Comparison of ENCODE assay signal across 14 cellular contexts in the genomic region with DNA sequence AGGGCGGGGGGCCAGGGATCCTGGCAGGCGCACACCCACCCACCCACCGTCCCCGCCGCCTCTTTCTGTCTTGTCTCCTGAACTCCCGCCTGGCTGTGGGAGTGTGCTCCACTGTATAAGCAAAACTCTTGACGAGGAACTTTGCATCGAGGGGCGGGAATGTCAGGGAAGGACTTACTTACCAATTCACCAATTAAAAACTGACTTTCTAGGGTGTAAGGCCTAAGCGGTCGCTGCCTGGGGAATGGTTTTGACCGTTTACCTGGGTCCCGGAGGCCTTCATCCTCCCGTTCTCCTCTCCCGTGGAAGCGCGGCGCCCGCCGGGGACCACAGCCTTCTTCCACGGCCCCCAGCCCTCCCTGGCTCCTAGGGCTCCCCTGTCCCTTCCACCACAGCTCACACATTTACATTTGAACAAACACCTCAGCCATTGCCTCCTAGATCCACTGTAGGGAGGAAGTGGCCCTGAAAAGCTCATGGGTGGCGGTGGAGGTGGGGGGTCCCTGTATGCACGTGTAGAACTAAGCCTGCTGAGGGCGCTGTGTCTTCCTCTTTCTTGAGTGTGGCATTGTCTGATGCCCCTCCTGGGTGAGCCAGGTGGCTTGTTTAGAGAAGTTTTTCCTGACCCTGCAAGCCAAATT. TPM values are rescaled to one million over a fixed set of nuclear protein-coding genes. Genes with fewer than 3 reads are reported as not detected.
DNase-seq lines count a peak whose midpoint lies in the region; ATAC-seq, FAIRE-seq and TF ChIP-seq lines count a peak whose summit lies in the region.
"Had no signal": no experiment of that assay in that cellular context is flagged by ENCODE, and none has a peak within 500 bp of the region (broad histone marks: within the 10 kb centered on the region; RNA-seq: fewer than 3 reads in every experiment).

No MANE protein-coding gene starts in this region.

- H3K9me2 ChIP-seq in Loucy (replicated peaks; ENCODE audit: low read depth, low read length), result no peaks in the 10 kb centered on the region

- no peak overlapping the region for H2AFZ ChIP-seq in Loucy (ENCODE audit: low read length)
- no peak overlapping the region for H2AFZ ChIP-seq in endothelial cell of umbilical vein (ENCODE audit: low read depth, low read length)
- peak overlapping the region; percentile 82 for H2AFZ ChIP-seq in neuronal stem cell (ENCODE audit: low read length)

- TF ChIP-seq CTCF in Caco-2 (IDR thresholded peaks at IDR 0.05; ENCODE audit: insufficient read depth in 1 of 2, low read depth in 1 of 2, low read length in 1 of 2, severe bottlenecking in 1 of 2, unreplicated experiment in 1 of 2), result no peak
- peak; percentile 35 for TF ChIP-seq CTCF in Loucy (conservative IDR thresholded peaks at IDR 0.05; ENCODE audit: low read length)
- TF ChIP-seq CTCF in endothelial cell of umbilical vein (IDR thresholded peaks at IDR 0.05; ENCODE audit: extremely low read depth in 1 of 2, insufficient read depth in 1 of 2, low read depth in 1 of 2, low read length in 2 of 2), result no peak

- H3K4me2 ChIP-seq in Loucy (ENCODE audit: low read depth, low read length, poor library complexity, severe bottlenecking) (no peak overlapping the region), endothelial cell of umbilical vein (ENCODE audit: insufficient read depth, low read length) (no peak overlapping the region), neuronal stem cell (ENCODE audit: insufficient read depth, low read length, poor library complexity, severe bottlenecking) (peak overlapping the region; percentile 58)

- no peak overlapping the region for H3K4me3 ChIP-seq in Caco-2 (ENCODE audit: low read depth, low read length)
- no peak overlapping the region for H3K4me3 ChIP-seq in Loucy (ENCODE audit: low read length, poor library complexity, severe bottlenecking)
- no peak overlapping the region for H3K4me3 ChIP-seq in endothelial cell of umbilical vein (replicated peaks in 1 of 3; ENCODE audit: insufficient read depth in 1 of 3, low read depth in 1 of 3, low read length in 3 of 3)
- H3K4me3 ChIP-seq in neuronal stem cell (ENCODE audit: low read length in 2 of 2), result no peak overlapping the region

- H3K79me2 ChIP-seq in Loucy (ENCODE audit: insufficient read depth, low read length) (no peaks in the 10 kb centered on the region), endothelial cell of umbilical vein (ENCODE audit: control insufficient read depth, insufficient read depth, low read length) (no peaks in the 10 kb centered on the region)

- H4K20me1 ChIP-seq in Loucy (ENCODE audit: insufficient read depth, low read length, poor library complexity, severe bottlenecking) (no peaks in the 10 kb centered on the region), endothelial cell of umbilical vein (replicated peaks; ENCODE audit: control insufficient read depth, extremely low read depth, insufficient read depth, low read length) (no peaks in the 10 kb centered on the region)

- H3K9me3 ChIP-seq in Caco-2 (no peaks in the 10 kb centered on the region), Loucy (ENCODE audit: insufficient read depth, low read depth, low read length) (no peaks in the 10 kb centered on the region), endothelial cell of umbilical vein (replicated peaks; ENCODE audit: control insufficient read depth, insufficient read depth, low read length) (no peaks in the 10 kb centered on the region), neuronal stem cell (replicated peaks in 1 of 2; ENCODE audit: control insufficient read depth in 2 of 2, insufficient read depth in 1 of 2, low read depth in 1 of 2, low read length in 2 of 2) (no peaks in the 10 kb centered on the region)

- H4K8ac ChIP-seq in neuronal stem cell (ENCODE audit: low read depth, low read length), result no peak overlapping the region

- peak overlapping the region; percentile 39 for H3K4me3 Mint-ChIP-seq in Caco-2 (ENCODE audit: unreplicated experiment)

- no peak overlapping the region for H3K4ac ChIP-seq in neuronal stem cell (ENCODE audit: low read length)

- no peak overlapping the region for H2BK5ac ChIP-seq in neuronal stem cell (ENCODE audit: low read length)

- no peak overlapping the region for H3K27ac Mint-ChIP-seq in Caco-2 (ENCODE audit: unreplicated experiment)
- H3K27ac Mint-ChIP-seq: activated T-helper 2 cell treated with anti-CD3 and anti-CD28 coated beads, Interferon-gamma antibody, Interleukin-2, Interleukin-4, amounts not matched to agents 10 μg/mL and 5 μg/mL and 100 μg/mL, durations not matched to agents 14 hours and 24 hours and 36 hours had no signal

- peaks cover 26% of the 10 kb centered on the region for H3K4me1 Mint-ChIP-seq in Caco-2 (ENCODE audit: low read depth, unreplicated experiment)

- BruUV-seq in Caco-2 (replicated peaks; lab: Mats Ljungman, UMichigan) (no TSS peak), endothelial cell of umbilical vein (replicated peaks; lab: Mats Ljungman, UMichigan) (no TSS peak)

- ATAC-seq in activated CD4-positive, CD25-positive, alpha-beta regulatory T cell treated with anti-CD3 and anti-CD28 coated beads, Interleukin-2, amount 50 U/mL, for 24 hours, result no peak
- ATAC-seq in HG03354 (IDR thresholded peaks at IDR 0.05; ENCODE audit: poor library complexity, severe bottlenecking, unreplicated experiment) (no peak), GM19328 (IDR thresholded peaks at IDR 0.05; ENCODE audit: unreplicated experiment) (no peak)

- dilution Hi-C loops in endothelial cell of umbilical vein (cut with MboI; ENCODE audit: extremely low pct_ligation_motif_present, low sequenced_read_pairs), result no loop called here

- peak overlapping the region; percentile 94 for H3K18ac ChIP-seq in neuronal stem cell (ENCODE audit: low read length)

- DNase-seq in Caco-2, result no peak
- DNase-seq in endothelial cell of umbilical vein (ENCODE audit: low read depth, low spot score), result no peak
- DNase-seq in neuronal stem cell (ENCODE audit: low spot score), result no peak
- DNase-seq in stimulated activated CD4-positive, alpha-beta T cell treated with anti-CD3 and anti-CD28 coated beads, Interleukin-12 subunit alpha, Interleukin-12 subunit beta, amount 100 ng/mL, for 4 hours, result no peak
- DNase-seq: DMS153; effector CD4-positive, alpha-beta T cell; NCI-H1105; OCI-M1 had no signal

- no peak overlapping the region for H3K27ac ChIP-seq in endothelial cell of umbilical vein (ENCODE audit: insufficient read depth, low read depth, low read length)
- no peak overlapping the region for H3K27ac ChIP-seq in neuronal stem cell (replicated peaks; ENCODE audit: low read length)

- H3K27me3 ChIP-seq in Caco-2 (replicated peaks; ENCODE audit: control insufficient read depth, insufficient read depth, low read length), result no peaks in the 10 kb centered on the region
- no peaks in the 10 kb centered on the region for H3K27me3 ChIP-seq in Loucy (ENCODE audit: insufficient read depth, low read length, poor library complexity, severe bottlenecking)
- peaks cover 61 to 64% of the 10 kb centered on the region in 2 experiments for H3K27me3 ChIP-seq in endothelial cell of umbilical vein (ENCODE audit: control insufficient read depth in 2 of 2, insufficient read depth in 2 of 2, low read length in 2 of 2)
- H3K27me3 ChIP-seq in neuronal stem cell (ENCODE audit: control insufficient read depth in 3 of 3, insufficient read depth in 3 of 3, low read depth in 1 of 3, low read length in 3 of 3), result peaks cover 4 to 70% (median 36%) of the 10 kb centered on the region in 3 experiments

- H3K36me3 ChIP-seq in Caco-2 (ENCODE audit: control insufficient read depth, insufficient read depth, low read length) (no peaks in the 10 kb centered on the region), Loucy (ENCODE audit: insufficient read depth, low read length) (no peaks in the 10 kb centered on the region), endothelial cell of umbilical vein (ENCODE audit: control insufficient read depth in 2 of 2, extremely low read depth in 1 of 2, insufficient read depth in 2 of 2, low read length in 2 of 2) (no peaks in the 10 kb centered on the region), neuronal stem cell (replicated peaks in 1 of 2; ENCODE audit: control insufficient read depth in 2 of 2, insufficient read depth in 2 of 2, low read length in 2 of 2) (no peaks in the 10 kb centered on the region)

- intact Hi-C loops in Caco-2 (cut with micrococcal nuclease; ENCODE audit: unreplicated experiment) (no loop called here), endothelial cell of umbilical vein (cut with micrococcal nuclease) (no loop called here)

- no peak overlapping the region for H3K14ac ChIP-seq in neuronal stem cell (ENCODE audit: low read length)

- H2BK15ac ChIP-seq in neuronal stem cell (ENCODE audit: low read length), result peak overlapping the region; percentile 56

- no peaks in the 10 kb centered on the region for H3K9me3 Mint-ChIP-seq in Caco-2 (ENCODE audit: unreplicated experiment)
- H3K9me3 Mint-ChIP-seq: activated T-helper 2 cell treated with anti-CD3 and anti-CD28 coated beads, Interferon-gamma antibody, Interleukin-2, Interleukin-4, amounts not matched to agents 10 μg/mL and 5 μg/mL and 100 μg/mL, durations not matched to agents 14 hours and 24 hours and 36 hours had no signal

- H3K27me3 Mint-ChIP-seq in Caco-2 (ENCODE audit: insufficient read depth, unreplicated experiment), result peaks cover 9% of the 10 kb centered on the region

- no peak for FAIRE-seq in endothelial cell of umbilical vein (lab: Jason Lieb, UNC)

- H3K23ac ChIP-seq in neuronal stem cell (ENCODE audit: low read depth, low read length, poor library complexity), result peak overlapping the region; percentile 58

- no peaks in the 10 kb centered on the region for H3F3A ChIP-seq in Loucy (ENCODE audit: low read depth)

- H2BK120ac ChIP-seq in neuronal stem cell (ENCODE audit: low read depth, low read length), result peak overlapping the region; percentile 27

- CTCF ChIA-PET in Caco-2 (lab: Charles Lee), result interaction anchor here (0.5 to 1.3 kb wide), 5 partner anchors 10 to 132 kb away, joined by 3 to 5 read pairs (median 4); partner anchors contain the start of gene GMPPA
- CTCF ChIA-PET in endothelial cell of umbilical vein (lab: Charles Lee), result interaction anchor here (1.7 to 12.6 kb wide), 3 partner anchors 13 to 121 kb away, joined by 6 to 731 read pairs (median 329); partner anchors contain the start of gene GMPPA

- TF ChIP-seq POLR2A in endothelial cell of umbilical vein (IDR thresholded peaks at IDR 0.05; ENCODE audit: low read depth, low read length), result no peak

- H4K91ac ChIP-seq in neuronal stem cell (ENCODE audit: low read depth, low read length, poor library complexity), result no peak overlapping the region

- POLR2A ChIA-PET in Caco-2 (lab: Charles Lee), result no interaction called here
- POLR2A ChIA-PET in endothelial cell of umbilical vein (lab: Charles Lee), result no interaction called here

- no peaks in the 10 kb centered on the region for H3K9me1 ChIP-seq in endothelial cell of umbilical vein (replicated peaks; ENCODE audit: control insufficient read depth, extremely low read depth, insufficient read depth, low read length)

- peak overlapping the region; percentile 56 for H2AK5ac ChIP-seq in neuronal stem cell (ENCODE audit: low read depth, low read length)

- no peaks in the 10 kb centered on the region for H3K79me1 ChIP-seq in neuronal stem cell (ENCODE audit: low read depth, low read length)

- H3K9ac ChIP-seq in Loucy (ENCODE audit: low read depth, low read length, poor library complexity, severe bottlenecking), result no peak overlapping the region
- H3K9ac ChIP-seq in endothelial cell of umbilical vein (replicated peaks; ENCODE audit: extremely low read depth, insufficient read depth, low read length), result no peak overlapping the region
- H3K9ac ChIP-seq in neuronal stem cell (ENCODE audit: low read depth, low read length, poor library complexity), result peak overlapping the region; percentile 75

- no CpG with 5 or more reads among the region's 24 CpGs for WGBS in neuronal stem cell (ENCODE audit: extremely low coverage in 2 of 2, insufficient read length in 2 of 2, insufficient replicate concordance in 1 of 2), 2 donors

- no peak overlapping the region for H2BK12ac ChIP-seq in neuronal stem cell (ENCODE audit: low read length)

- H3K36me3 Mint-ChIP-seq in Caco-2 (ENCODE audit: insufficient read depth, unreplicated experiment), result no peaks in the 10 kb centered on the region

- H3K4me1 ChIP-seq in Caco-2 (peaks cover 25% of the 10 kb centered on the region), Loucy (ENCODE audit: insufficient read depth, low read length, poor library complexity, severe bottlenecking) (peaks cover 11% of the 10 kb centered on the region), endothelial cell of umbilical vein (ENCODE audit: control insufficient read depth, extremely low read depth, insufficient read depth, low read length) (no peaks in the 10 kb centered on the region), neuronal stem cell (ENCODE audit: control insufficient read depth in 2 of 2, insufficient read depth in 1 of 2, low read depth in 1 of 2, low read length in 2 of 2) (peaks cover 40 to 42% of the 10 kb centered on the region in 2 donors)

RNA-seq across cellular contexts. Expression of gene ASIC4, which starts 8.9 kb away (rescaled TPM):
- total RNA-seq in Caco-2 (2022) (0.16 and 0.19 TPM in 2 replicates), endothelial cell of umbilical vein (not detected in 2 replicates)
- polyA plus RNA-seq in endothelial cell of umbilical vein, result not detected in 2 replicates
- not detected in 2 replicates for polyA plus RNA-seq in endothelial cell of umbilical vein (2011; cell fraction: cytosol; rRNA removed)
- polyA plus RNA-seq in endothelial cell of umbilical vein (2011; cell fraction: nucleus; rRNA removed), result 0.05 TPM in 1 of 2 replicates, not detected in the other
- not detected in 2 replicates for polyA plus RNA-seq in endothelial cell of umbilical vein (2012)
- polyA minus RNA-seq in endothelial cell of umbilical vein, result 0.08 and 0.83 TPM in 2 replicates
- not detected for polyA minus RNA-seq in endothelial cell of umbilical vein (2011; cell fraction: cytosol; rRNA and poly(A)+ RNA removed)
- polyA minus RNA-seq in endothelial cell of umbilical vein (2011; cell fraction: nucleus; rRNA and poly(A)+ RNA removed), result 0.14 TPM in 1 of 2 replicates, not detected in the other
- 0.14 TPM for polyA plus RNA-seq in neuronal stem cell (2013, experiment 1 of 2)
- 0.15 TPM for polyA plus RNA-seq in neuronal stem cell (2013, experiment 2 of 2)
- total RNA-seq: activated T-helper 2 cell treated with anti-CD3 and anti-CD28 coated beads, Interferon-gamma antibody, Interleukin-2, Interleukin-4, amounts not matched to agents 10 μg/mL and 5 μg/mL and 100 μg/mL, durations not matched to agents 14 hours and 24 hours and 36 hours had no signal
- polyA plus RNA-seq: liver had no signal

RNA-seq across cellular contexts. Expression of gene CHPF, which starts 20.5 kb away (rescaled TPM):
- 26.4 and 27.3 TPM in 2 replicates for total RNA-seq in Caco-2 (2022)
- 0.24 and 0.30 TPM in 2 replicates for total RNA-seq in endothelial cell of umbilical vein
- 0.32 and 0.72 TPM in 2 replicates for polyA plus RNA-seq in endothelial cell of umbilical vein
- 0.21 and 0.25 TPM in 2 replicates for polyA plus RNA-seq in endothelial cell of umbilical vein (2011; cell fraction: cytosol; rRNA removed)
- 0.10 and 0.16 TPM in 2 replicates for polyA plus RNA-seq in endothelial cell of umbilical vein (2011; cell fraction: nucleus; rRNA removed)
- 0.46 and 2.0 TPM in 2 replicates for polyA plus RNA-seq in endothelial cell of umbilical vein (2012)
- polyA minus RNA-seq in endothelial cell of umbilical vein, result 0.24 and 0.36 TPM in 2 replicates
- 27.1 TPM for polyA minus RNA-seq in endothelial cell of umbilical vein (2011; cell fraction: cytosol; rRNA and poly(A)+ RNA removed)
- 0.24 TPM in 1 of 2 replicates, not detected in the other for polyA minus RNA-seq in endothelial cell of umbilical vein (2011; cell fraction: nucleus; rRNA and poly(A)+ RNA removed)
- polyA plus RNA-seq in neuronal stem cell (2013, experiment 1 of 2), result 12.6 TPM
- 12.8 TPM for polyA plus RNA-seq in neuronal stem cell (2013, experiment 2 of 2)

RNA-seq across cellular contexts. Expression of gene TMEM198, which starts 20.7 kb away (rescaled TPM):
- total RNA-seq in Caco-2 (2022) (8.5 and 9.1 TPM in 2 replicates), endothelial cell of umbilical vein (not detected in 2 replicates)
- polyA plus RNA-seq in endothelial cell of umbilical vein, result not detected in 2 replicates
- polyA plus RNA-seq in endothelial cell of umbilical vein (2011; cell fraction: cytosol; rRNA removed), result not detected in 2 replicates
- not detected in 2 replicates for polyA plus RNA-seq in endothelial cell of umbilical vein (2011; cell fraction: nucleus; rRNA removed)
- polyA plus RNA-seq in endothelial cell of umbilical vein (2012), result not detected in 2 replicates
- not detected in 2 replicates for polyA minus RNA-seq in endothelial cell of umbilical vein
- polyA minus RNA-seq in endothelial cell of umbilical vein (2011; cell fraction: cytosol; rRNA and poly(A)+ RNA removed), result 1.2 TPM
- not detected in 2 replicates for polyA minus RNA-seq in endothelial cell of umbilical vein (2011; cell fraction: nucleus; rRNA and poly(A)+ RNA removed)
- polyA plus RNA-seq in neuronal stem cell (2013, experiment 1 of 2), result 2.7 TPM
- polyA plus RNA-seq in neuronal stem cell (2013, experiment 2 of 2), result 1.8 TPM

RNA-seq across cellular contexts. Expression of gene GMPPA, which starts 24.5 kb away (rescaled TPM):
- total RNA-seq in Caco-2 (2022) (51.0 and 53.7 TPM in 2 replicates), endothelial cell of umbilical vein (34.1 and 39.1 TPM in 2 replicates)
- 104 and 126 TPM in 2 replicates for polyA plus RNA-seq in endothelial cell of umbilical vein
- polyA plus RNA-seq in endothelial cell of umbilical vein (2011; cell fraction: cytosol; rRNA removed), result 56.3 and 59.4 TPM in 2 replicates
- polyA plus RNA-seq in endothelial cell of umbilical vein (2011; cell fraction: nucleus; rRNA removed), result 114 and 130 TPM in 2 replicates
- polyA plus RNA-seq in endothelial cell of umbilical vein (2012), result 45.4 and 47.2 TPM in 2 replicates
- polyA minus RNA-seq in endothelial cell of umbilical vein, result 68.7 and 80.4 TPM in 2 replicates
- polyA minus RNA-seq in endothelial cell of umbilical vein (2011; cell fraction: cytosol; rRNA and poly(A)+ RNA removed), result 21.7 TPM
- 17.2 and 32.6 TPM in 2 replicates for polyA minus RNA-seq in endothelial cell of umbilical vein (2011; cell fraction: nucleus; rRNA and poly(A)+ RNA removed)
- polyA plus RNA-seq in neuronal stem cell (2013, experiment 1 of 2), result 11.1 TPM
- polyA plus RNA-seq in neuronal stem cell (2013, experiment 2 of 2), result 10.9 TPM

RNA-seq across cellular contexts. Expression of gene OBSL1, which starts 48.2 kb away (rescaled TPM):
- total RNA-seq in Caco-2 (2022), result 56.2 and 57.6 TPM in 2 replicates
- total RNA-seq in endothelial cell of umbilical vein, result 8.0 and 16.7 TPM in 2 replicates
- polyA plus RNA-seq in endothelial cell of umbilical vein, result 20.4 and 20.7 TPM in 2 replicates
- polyA plus RNA-seq in endothelial cell of umbilical vein (2011; cell fraction: cytosol; rRNA removed), result 11.0 and 16.3 TPM in 2 replicates
- polyA plus RNA-seq in endothelial cell of umbilical vein (2011; cell fraction: nucleus; rRNA removed), result 62.3 and 82.6 TPM in 2 replicates
- 5.8 and 12.1 TPM in 2 replicates for polyA plus RNA-seq in endothelial cell of umbilical vein (2012)
- 16.3 and 22.4 TPM in 2 replicates for polyA minus RNA-seq in endothelial cell of umbilical vein
- polyA minus RNA-seq in endothelial cell of umbilical vein (2011; cell fraction: cytosol; rRNA and poly(A)+ RNA removed), result 21.9 TPM
- 9.1 and 23.4 TPM in 2 replicates for polyA minus RNA-seq in endothelial cell of umbilical vein (2011; cell fraction: nucleus; rRNA and poly(A)+ RNA removed)
- 40.6 TPM for polyA plus RNA-seq in neuronal stem cell (2013, experiment 1 of 2)
- 41.4 TPM for polyA plus RNA-seq in neuronal stem cell (2013, experiment 2 of 2)

Comparison
In these comparisons a context has a peak if more than half of its experiments do, and no peak if none do; other contexts are left out.
1. RNA of gene CHPF, which starts 20.5 kb away (total RNA-seq): 26.4 to 27.3 TPM in Caco-2; 0.24 to 0.30 TPM in endothelial cell of umbilical vein; every median in the first group is over 10 times any median in the second.